In the genomic region with DNA sequence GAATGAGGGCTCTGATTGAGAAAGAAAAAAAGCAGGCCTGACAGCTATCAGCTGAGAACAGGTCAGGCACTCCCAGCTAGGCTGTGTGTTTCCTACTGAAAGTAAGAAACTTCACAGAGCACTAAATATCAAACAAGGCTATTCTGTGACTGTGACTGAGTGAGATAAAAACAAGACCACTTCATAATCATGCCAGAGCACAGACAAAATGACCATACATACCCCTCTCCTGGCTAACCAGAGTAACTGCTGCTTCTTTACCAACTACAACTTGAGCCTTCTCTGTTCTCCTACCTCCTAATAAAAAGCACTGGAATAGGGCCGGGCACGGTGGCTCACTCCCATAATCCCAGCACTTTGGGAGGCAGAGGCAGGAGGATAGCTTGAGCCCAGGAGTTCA, we compare ENCODE assay signal across 11 cellular contexts. TPM values are rescaled to one million over a fixed set of nuclear protein-coding genes. Genes with fewer than 3 reads are reported as not detected.
DNase-seq lines count a peak whose midpoint lies in the region; ATAC-seq, FAIRE-seq and TF ChIP-seq lines count a peak whose summit lies in the region.
"Had no signal": no experiment of that assay in that cellular context is flagged by ENCODE, and none has a peak within 500 bp of the region (broad histone marks: within the 10 kb centered on the region; RNA-seq: fewer than 3 reads in every experiment).

No MANE protein-coding gene starts in this region.

- CTCF ChIA-PET in CD4-positive, alpha-beta memory T cell (lab: Charles Lee; ENCODE audit: partially characterized antibody) = interaction anchor here (1.3 to 1.4 kb wide), 2 partner anchors 8 to 152 kb away, joined by 3 to 5 read pairs; no protein-coding TSS in a partner anchor
- CTCF ChIA-PET in HepG2 (lab: Yijun Ruan, JAX; ENCODE audit: low intra/inter-chr PET ratio, low total read pairs) = interaction anchor here (1.5 kb wide), 1 partner anchor 152 kb away, joined by 14 read pairs; no protein-coding TSS in a partner anchor

- H3K27ac ChIP-seq in CD4-positive, alpha-beta memory T cell (ENCODE audit: low read depth, low read length) = no peak overlapping the region
- no peak overlapping the region for H3K27ac ChIP-seq in H9 (ENCODE audit: insufficient read length, low read depth, low read length)
- no peak overlapping the region for H3K27ac ChIP-seq in VCaP
- H3K27ac ChIP-seq in HepG2 (ENCODE audit: extremely low read length, insufficient read depth, low read length) = no peak overlapping the region
- H3K27ac ChIP-seq: skin epidermis had no signal

- H3K9me3 ChIP-seq in CD4-positive, alpha-beta memory T cell (ENCODE audit: control insufficient read depth in 1 of 2, low read length in 2 of 2) = no peaks in the 10 kb centered on the region
- H3K9me3 ChIP-seq in H9 (ENCODE audit: control insufficient read depth, low read depth, low read length) (no peaks in the 10 kb centered on the region), HepG2 (ENCODE audit: low read length) (no peaks in the 10 kb centered on the region)

- H3K27me3 Mint-ChIP-seq in CD4-positive, alpha-beta memory T cell = no peaks in the 10 kb centered on the region
- peaks cover 7% of the 10 kb centered on the region for H3K27me3 Mint-ChIP-seq in H9 (ENCODE audit: low read depth)

- WGBS in H9 (ENCODE audit: extremely low coverage, insufficient read length, low lambda C conversion rate) = no CpG with 5 or more reads among the region's 2 CpGs
- 64% methylated on average over 2 of the region's 2 CpGs for whole genome bisulfite sequencing in HepG2 (ENCODE audit: low lambda C conversion rate)

- peak; percentile 41; the same call in 2 of the 3 replicates for TF ChIP-seq CTCF in H9 (conservative IDR thresholded peaks at IDR 0.05)
- peak; percentile 31; the same call in 1 of the 2 replicates for TF ChIP-seq CTCF in VCaP (conservative IDR thresholded peaks at IDR 0.05)
- TF ChIP-seq CTCF in HepG2 (CRISPR knock-in tag; IDR thresholded peaks at IDR 0.05) = peak; percentile 64

- H2BK12ac ChIP-seq in H9 (ENCODE audit: insufficient read length, low read depth, low read length) = no peak overlapping the region

- no peaks in the 10 kb centered on the region for H3K27me3 ChIP-seq in CD4-positive, alpha-beta memory T cell (ENCODE audit: insufficient read depth, low read length)
- H3K27me3 ChIP-seq in H9 (ENCODE audit: insufficient read depth, low read length) (no peaks in the 10 kb centered on the region), HepG2 (ENCODE audit: control insufficient read depth in 1 of 2, insufficient read depth in 2 of 2, low read length in 2 of 2) (peaks cover 2 to 10% of the 10 kb centered on the region in 2 experiments; a peak in 1 of 5 replicates)

- H3K9ac ChIP-seq in H9 (ENCODE audit: extremely low read depth, insufficient read length, low read length) (no peak overlapping the region), HepG2 (ENCODE audit: insufficient read depth, low read depth, low read length) (no peak overlapping the region)

- ATAC-seq in HepG2 (peak; percentile 95), HG03439 (IDR thresholded peaks at IDR 0.05; ENCODE audit: unreplicated experiment) (no peak), HG03039 (IDR thresholded peaks at IDR 0.05; ENCODE audit: unreplicated experiment) (no peak), GM18870 (IDR thresholded peaks at IDR 0.05; ENCODE audit: unreplicated experiment) (no peak)

- no peak overlapping the region for H3K4me3 ChIP-seq in CD4-positive, alpha-beta memory T cell (ENCODE audit: low read length in 2 of 2)
- H3K4me3 ChIP-seq in HepG2 (replicated peaks in 1 of 3; ENCODE audit: insufficient read depth in 1 of 3, low read depth in 2 of 3, low read length in 3 of 3) = no peak overlapping the region
- H3K4me3 ChIP-seq: skin epidermis had no signal

- TF ChIP-seq POLR2A in HepG2 (IDR thresholded peaks at IDR 0.05; ENCODE audit: insufficient read depth in 1 of 2, low read depth in 2 of 2, low read length in 2 of 2) = no peak

- H3K4me1 Mint-ChIP-seq in CD4-positive, alpha-beta memory T cell = peaks cover 0 to 3% (median 0%) of the 10 kb centered on the region in 4 donors
- peaks cover 4 to 7% of the 10 kb centered on the region in 2 experiments; a peak in 2 of 4 replicates for H3K4me1 Mint-ChIP-seq in H9

- no peak overlapping the region for H3K14ac ChIP-seq in H9 (ENCODE audit: insufficient read depth, low read length)

- H3K4me3 Mint-ChIP-seq in CD4-positive, alpha-beta memory T cell = no peak overlapping the region
- H3K4me3 Mint-ChIP-seq in H9 = no peak overlapping the region

- no peaks in the 10 kb centered on the region for H3K4me1 ChIP-seq in CD4-positive, alpha-beta memory T cell (ENCODE audit: insufficient read depth, low read length)
- H3K4me1 ChIP-seq in H9 (ENCODE audit: insufficient read depth, low read length) (peaks cover 2% of the 10 kb centered on the region; the same call in 1 of the 2 replicates), HepG2 (ENCODE audit: insufficient read depth, low read length) (peaks cover 21% of the 10 kb centered on the region)

- H3K23ac ChIP-seq in H9 (ENCODE audit: insufficient read length, low read depth, low read length) = no peak overlapping the region

- no peaks in the 10 kb centered on the region for H3K36me3 ChIP-seq in CD4-positive, alpha-beta memory T cell (ENCODE audit: insufficient read depth, low read length)
- H3K36me3 ChIP-seq in HepG2 (replicated peaks in 1 of 2; ENCODE audit: control insufficient read depth in 1 of 2, insufficient read depth in 2 of 2, low read length in 2 of 2) = no peaks in the 10 kb centered on the region

- H3K79me2 ChIP-seq in H9 (ENCODE audit: insufficient read depth, low read length) (no peaks in the 10 kb centered on the region), HepG2 (ENCODE audit: insufficient read depth, low read length) (no peaks in the 10 kb centered on the region)

- H2BK20ac ChIP-seq in H9 (ENCODE audit: low read depth, low read length, poor library complexity, severe bottlenecking) = no peak overlapping the region

- H3K18ac ChIP-seq in H9 (ENCODE audit: insufficient read length, low read depth, low read length) = no peak overlapping the region

- no peak overlapping the region for H2BK120ac ChIP-seq in H9 (ENCODE audit: low read depth, low read length, poor library complexity, severe bottlenecking)

- H4K8ac ChIP-seq in H9 (replicated peaks; ENCODE audit: insufficient read length, low read depth, low read length) = no peak overlapping the region

- no peak overlapping the region for H2AK5ac ChIP-seq in H9 (ENCODE audit: insufficient read length, low read length)

- no peak overlapping the region for H4K5ac ChIP-seq in H9 (ENCODE audit: insufficient read length, low read depth, low read length)

- H3K56ac ChIP-seq in H9 (ENCODE audit: insufficient read length, low read depth, low read length) = no peak overlapping the region

- TF ChIP-seq EP300 in HepG2 (IDR thresholded peaks at IDR 0.05; ENCODE audit: low read depth in 2 of 2, low read length in 2 of 2) = no peak
- no peak for TF ChIP-seq EP300 in HepG2 (CRISPR knock-in tag; IDR thresholded peaks at IDR 0.05; ENCODE audit: borderline replicate concordance)

- intact Hi-C loops in CD4-positive, alpha-beta memory T cell (cut with micrococcal nuclease) = no loop called here
- intact Hi-C loops in HepG2 (cut with micrococcal nuclease; ENCODE audit: unreplicated experiment) = loop anchor here (1.0 kb wide), 1 partner anchor 152 kb away; no protein-coding TSS in a partner anchor

- no peaks in the 10 kb centered on the region for H3K23me2 ChIP-seq in H9 (ENCODE audit: insufficient read length, low read depth, low read length, poor library complexity, severe bottlenecking)

- TF ChIP-seq RAD21 in HepG2 (CRISPR knock-in tag; IDR thresholded peaks at IDR 0.05) = peak; percentile 66

- FAIRE-seq in HepG2 (lab: Jason Lieb, UNC) (peak; percentile 75), frontal cortex (lab: Jason Lieb, UNC) (no peak)

- H3K4ac ChIP-seq in H9 (ENCODE audit: low read depth, low read length) = no peak overlapping the region

- no peak overlapping the region for H4K91ac ChIP-seq in H9 (ENCODE audit: insufficient read length, low read depth, low read length)

- H3K27ac Mint-ChIP-seq in CD4-positive, alpha-beta memory T cell = peak overlapping the region in 1 of 7 donors; percentile 13
- no peak overlapping the region for H3K27ac Mint-ChIP-seq in H9

- peak in 3 of 5 donors; percentile 9 to 26 (median 20) for DNase-seq in CD4-positive, alpha-beta memory T cell
- DNase-seq in H9 = no peak
- DNase-seq in HepG2 (ENCODE audit: low spot score) = peak; percentile 52
- DNase-seq in frontal cortex (ENCODE audit: low spot score in 2 of 2) = no peak
- DNase-seq: SHP77 treated with DMSO at 0.1 percent for 48 hours, trophoblast cell had no signal

- peaks cover 0 to 1% (median 0%) of the 10 kb centered on the region in 8 donors for H3K9me3 Mint-ChIP-seq in CD4-positive, alpha-beta memory T cell
- no peaks in the 10 kb centered on the region; a peak in 1 of 5 replicates for H3K9me3 Mint-ChIP-seq in H9

- no peak overlapping the region for H2BK5ac ChIP-seq in H9 (ENCODE audit: insufficient read length, low read length)

- no TSS peak for BruUV-seq in HepG2 (replicated peaks; lab: Mats Ljungman, UMichigan)

- H3K79me1 ChIP-seq in H9 (ENCODE audit: insufficient read depth, low read depth, low read length, poor library complexity, severe bottlenecking) = no peaks in the 10 kb centered on the region

- H4K20me1 ChIP-seq in H9 (ENCODE audit: control insufficient read depth, insufficient read depth, insufficient read length) = no peaks in the 10 kb centered on the region
- H4K20me1 ChIP-seq in HepG2 (ENCODE audit: insufficient read depth, low read length) = no peaks in the 10 kb centered on the region

- H3K36me3 Mint-ChIP-seq in CD4-positive, alpha-beta memory T cell = no peaks in the 10 kb centered on the region
- no peaks in the 10 kb centered on the region for H3K36me3 Mint-ChIP-seq in H9 (ENCODE audit: insufficient read depth in 1 of 3, low read depth in 3 of 3)

- no peak overlapping the region for H3K4me2 ChIP-seq in H9 (ENCODE audit: insufficient read depth, insufficient read length, low read length)
- H3K4me2 ChIP-seq in HepG2 (ENCODE audit: low read depth, low read length) = peak overlapping the region; percentile 18; the same call in 1 of the 2 replicates

- no peak overlapping the region for H3T11ph ChIP-seq in H9 (ENCODE audit: low read length)

- H2BK15ac ChIP-seq in H9 (ENCODE audit: low read depth, low read length) = no peak overlapping the region

- no peak overlapping the region for H2AFZ ChIP-seq in H9 (ENCODE audit: low read length)
- H2AFZ ChIP-seq in HepG2 (ENCODE audit: low read length) = no peak overlapping the region

- in situ Hi-C loops in HepG2 (cut with HindIII; ENCODE audit: extremely low pct_ligation_motif_present, low pct_unique_long_range_greater_than_20kb) = no loop called here

- POLR2A ChIA-PET in CD4-positive, alpha-beta memory T cell (lab: Charles Lee; ENCODE audit: partially characterized antibody) = interaction anchor here (1.1 kb wide), 1 partner anchor 37 kb away, joined by 3 read pairs; no protein-coding TSS in a partner anchor
- POLR2A ChIA-PET in HepG2 (lab: Yijun Ruan, JAX) = no interaction called here

RNA-seq across cellular contexts. Expression of a gene that starts 6.8 kb away (rescaled TPM):
- not detected for total RNA-seq in CD4-positive, alpha-beta memory T cell
- polyA plus RNA-seq in CD4-positive, alpha-beta memory T cell = under 1 TPM in 1 of 2 donors, not detected in 1; 0.08 TPM
- total RNA-seq in H9 (2021) = 0.15 and 0.18 TPM in 2 replicates
- total RNA-seq in HepG2 (2016; rRNA removed; fragmentation: Illumina TruSeq; extraction: Trizol) = not detected in 2 replicates
- not detected in 2 replicates for total RNA-seq in HepG2 (2016; cell fraction: cytosol; rRNA removed; fragmentation: Illumina TruSeq; extraction: Trizol; ENCODE audit: low read depth)
- total RNA-seq in HepG2 (2016; cell fraction: insoluble cytoplasmic fraction; rRNA removed; fragmentation: Illumina TruSeq; extraction: Trizol) = not detected in 2 replicates
- total RNA-seq in HepG2 (2016; cell fraction: membrane; rRNA removed; fragmentation: Illumina TruSeq; extraction: Trizol) = not detected in 2 replicates
- total RNA-seq in HepG2 (2016; cell fraction: nucleus; rRNA removed; fragmentation: Illumina TruSeq; extraction: Trizol) = not detected in 2 replicates
- polyA plus RNA-seq in HepG2 (2011; rRNA removed) = 0.04 and 0.12 TPM in 2 replicates
- polyA plus RNA-seq in HepG2 (2011; cell fraction: cytosol; rRNA removed) = 0.04 and 0.08 TPM in 2 replicates
- not detected in 2 replicates for polyA plus RNA-seq in HepG2 (2011; cell fraction: nucleus; rRNA removed)
- polyA plus RNA-seq in HepG2 (2012) = 0.05 and 0.07 TPM in 2 replicates
- polyA plus RNA-seq in HepG2 (2016; cell fraction: cytosol; fragmentation: Illumina TruSeq; extraction: Trizol; ENCODE audit: low read depth) = not detected in 2 replicates
- not detected in 2 replicates for polyA plus RNA-seq in HepG2 (2016; cell fraction: insoluble cytoplasmic fraction; fragmentation: Illumina TruSeq; extraction: Trizol; ENCODE audit: low read depth)
- polyA plus RNA-seq in HepG2 (2016; cell fraction: membrane; fragmentation: Illumina TruSeq; extraction: Trizol; ENCODE audit: low read depth) = not detected in 2 replicates
- polyA plus RNA-seq in HepG2 (2016; cell fraction: nucleus; fragmentation: Illumina TruSeq; extraction: Trizol; ENCODE audit: insufficient read depth, low read depth) = not detected in 2 replicates
- polyA minus RNA-seq in HepG2 (2011; rRNA and poly(A)+ RNA removed; ENCODE audit: low replicate concordance) = not detected in 2 replicates
- not detected in 2 replicates for polyA minus RNA-seq in HepG2 (2011; cell fraction: cytosol; rRNA and poly(A)+ RNA removed)
- polyA minus RNA-seq in HepG2 (2011; cell fraction: nucleus; rRNA and poly(A)+ RNA removed) = not detected in 2 replicates
- not detected for total RNA-seq in frontal cortex

RNA-seq across cellular contexts. Expression of a gene that starts 35.5 kb away (rescaled TPM):
- 10 to 100 TPM; 57.0 to 62.8 TPM for total RNA-seq in CD4-positive, alpha-beta memory T cell
- 10 to 100 TPM; 10.9 to 15.9 TPM for polyA plus RNA-seq in CD4-positive, alpha-beta memory T cell
- total RNA-seq in H9 (2021) (17.6 and 18.4 TPM in 2 replicates), HepG2 (2016; rRNA removed; fragmentation: Illumina TruSeq; extraction: Trizol) (9.1 and 16.4 TPM in 2 replicates), frontal cortex (10.2 TPM)
- 2.8 and 3.8 TPM in 2 replicates for total RNA-seq in HepG2 (2016; cell fraction: cytosol; rRNA removed; fragmentation: Illumina TruSeq; extraction: Trizol; ENCODE audit: low read depth)
- 9.2 and 15.3 TPM in 2 replicates for total RNA-seq in HepG2 (2016; cell fraction: insoluble cytoplasmic fraction; rRNA removed; fragmentation: Illumina TruSeq; extraction: Trizol)
- 5.5 and 6.0 TPM in 2 replicates for total RNA-seq in HepG2 (2016; cell fraction: membrane; rRNA removed; fragmentation: Illumina TruSeq; extraction: Trizol)
- 18.6 and 21.3 TPM in 2 replicates for total RNA-seq in HepG2 (2016; cell fraction: nucleus; rRNA removed; fragmentation: Illumina TruSeq; extraction: Trizol)
- polyA plus RNA-seq in HepG2 (2011; rRNA removed) = 30.4 and 35.0 TPM in 2 replicates
- 23.7 and 28.2 TPM in 2 replicates for polyA plus RNA-seq in HepG2 (2011; cell fraction: cytosol; rRNA removed)
- polyA plus RNA-seq in HepG2 (2011; cell fraction: nucleus; rRNA removed) = 33.3 and 38.3 TPM in 2 replicates
- 18.7 and 23.0 TPM in 2 replicates for polyA plus RNA-seq in HepG2 (2012)
- 2.6 and 3.2 TPM in 2 replicates for polyA plus RNA-seq in HepG2 (2016; cell fraction: cytosol; fragmentation: Illumina TruSeq; extraction: Trizol; ENCODE audit: low read depth)
- polyA plus RNA-seq in HepG2 (2016; cell fraction: insoluble cytoplasmic fraction; fragmentation: Illumina TruSeq; extraction: Trizol; ENCODE audit: low read depth) = 11.1 TPM in 2 replicates
- polyA plus RNA-seq in HepG2 (2016; cell fraction: membrane; fragmentation: Illumina TruSeq; extraction: Trizol; ENCODE audit: low read depth) = 3.3 and 3.5 TPM in 2 replicates
- 49.0 and 49.2 TPM in 2 replicates for polyA plus RNA-seq in HepG2 (2016; cell fraction: nucleus; fragmentation: Illumina TruSeq; extraction: Trizol; ENCODE audit: insufficient read depth, low read depth)
- polyA minus RNA-seq in HepG2 (2011; rRNA and poly(A)+ RNA removed; ENCODE audit: low replicate concordance) = 23.9 and 31.6 TPM in 2 replicates
- polyA minus RNA-seq in HepG2 (2011; cell fraction: cytosol; rRNA and poly(A)+ RNA removed) = 10.4 and 12.6 TPM in 2 replicates
- 25.0 and 37.0 TPM in 2 replicates for polyA minus RNA-seq in HepG2 (2011; cell fraction: nucleus; rRNA and poly(A)+ RNA removed)

RNA-seq across cellular contexts. Expression of a gene that starts 44.9 kb away (rescaled TPM):
- total RNA-seq in CD4-positive, alpha-beta memory T cell = 100 to 1,000 TPM; 102 to 105 TPM
- polyA plus RNA-seq in CD4-positive, alpha-beta memory T cell = 100 to 1,000 TPM; 154 to 305 TPM
- 50.4 and 54.7 TPM in 2 replicates for total RNA-seq in H9 (2021)
- total RNA-seq in HepG2 (2016; rRNA removed; fragmentation: Illumina TruSeq; extraction: Trizol) = 52.1 and 79.1 TPM in 2 replicates
- 14.1 and 14.2 TPM in 2 replicates for total RNA-seq in HepG2 (2016; cell fraction: cytosol; rRNA removed; fragmentation: Illumina TruSeq; extraction: Trizol; ENCODE audit: low read depth)
- 57.3 and 82.0 TPM in 2 replicates for total RNA-seq in HepG2 (2016; cell fraction: insoluble cytoplasmic fraction; rRNA removed; fragmentation: Illumina TruSeq; extraction: Trizol)
- 39.7 and 45.8 TPM in 2 replicates for total RNA-seq in HepG2 (2016; cell fraction: membrane; rRNA removed; fragmentation: Illumina TruSeq; extraction: Trizol)
- total RNA-seq in HepG2 (2016; cell fraction: nucleus; rRNA removed; fragmentation: Illumina TruSeq; extraction: Trizol) = 25.0 and 25.1 TPM in 2 replicates
- polyA plus RNA-seq in HepG2 (2011; rRNA removed) = 35.2 and 39.9 TPM in 2 replicates
- polyA plus RNA-seq in HepG2 (2011; cell fraction: cytosol; rRNA removed) = 30.0 and 36.6 TPM in 2 replicates
- polyA plus RNA-seq in HepG2 (2011; cell fraction: nucleus; rRNA removed) = 17.1 and 20.4 TPM in 2 replicates
- polyA plus RNA-seq in HepG2 (2012) = 43.4 and 46.6 TPM in 2 replicates
- polyA plus RNA-seq in HepG2 (2016; cell fraction: cytosol; fragmentation: Illumina TruSeq; extraction: Trizol; ENCODE audit: low read depth) = 7.3 and 12.1 TPM in 2 replicates
- 70.8 and 81.5 TPM in 2 replicates for polyA plus RNA-seq in HepG2 (2016; cell fraction: insoluble cytoplasmic fraction; fragmentation: Illumina TruSeq; extraction: Trizol; ENCODE audit: low read depth)
- polyA plus RNA-seq in HepG2 (2016; cell fraction: membrane; fragmentation: Illumina TruSeq; extraction: Trizol; ENCODE audit: low read depth) = 23.8 and 31.2 TPM in 2 replicates
- 36.5 and 38.4 TPM in 2 replicates for polyA plus RNA-seq in HepG2 (2016; cell fraction: nucleus; fragmentation: Illumina TruSeq; extraction: Trizol; ENCODE audit: insufficient read depth, low read depth)
- 13.7 and 15.1 TPM in 2 replicates for polyA minus RNA-seq in HepG2 (2011; rRNA and poly(A)+ RNA removed; ENCODE audit: low replicate concordance)
- 19.8 and 21.2 TPM in 2 replicates for polyA minus RNA-seq in HepG2 (2011; cell fraction: cytosol; rRNA and poly(A)+ RNA removed)
- polyA minus RNA-seq in HepG2 (2011; cell fraction: nucleus; rRNA and poly(A)+ RNA removed) = 6.7 and 13.2 TPM in 2 replicates
- 73.4 TPM for total RNA-seq in frontal cortex

RNA-seq across cellular contexts. Expression of a gene that starts 53.0 kb away (rescaled TPM):
- total RNA-seq in CD4-positive, alpha-beta memory T cell = 100 to 1,000 TPM; 211 to 215 TPM
- polyA plus RNA-seq in CD4-positive, alpha-beta memory T cell = 10 to 100 TPM; 72.7 to 72.9 TPM
- 1.9 and 2.0 TPM in 2 replicates for total RNA-seq in H9 (2021)
- total RNA-seq in HepG2 (2016; rRNA removed; fragmentation: Illumina TruSeq; extraction: Trizol) = 2.9 and 4.3 TPM in 2 replicates
- 1.1 and 1.8 TPM in 2 replicates for total RNA-seq in HepG2 (2016; cell fraction: cytosol; rRNA removed; fragmentation: Illumina TruSeq; extraction: Trizol; ENCODE audit: low read depth)
- total RNA-seq in HepG2 (2016; cell fraction: insoluble cytoplasmic fraction; rRNA removed; fragmentation: Illumina TruSeq; extraction: Trizol) = 4.0 and 5.3 TPM in 2 replicates
- 1.1 and 2.7 TPM in 2 replicates for total RNA-seq in HepG2 (2016; cell fraction: membrane; rRNA removed; fragmentation: Illumina TruSeq; extraction: Trizol)
- total RNA-seq in HepG2 (2016; cell fraction: nucleus; rRNA removed; fragmentation: Illumina TruSeq; extraction: Trizol) = 10.3 and 12.7 TPM in 2 replicates
- 5.0 and 6.3 TPM in 2 replicates for polyA plus RNA-seq in HepG2 (2011; rRNA removed)
- polyA plus RNA-seq in HepG2 (2011; cell fraction: cytosol; rRNA removed) = 2.3 and 3.7 TPM in 2 replicates
- 12.9 and 22.9 TPM in 2 replicates for polyA plus RNA-seq in HepG2 (2011; cell fraction: nucleus; rRNA removed)
- 3.7 and 5.2 TPM in 2 replicates for polyA plus RNA-seq in HepG2 (2012)
- 0.26 and 0.36 TPM in 2 replicates for polyA plus RNA-seq in HepG2 (2016; cell fraction: cytosol; fragmentation: Illumina TruSeq; extraction: Trizol; ENCODE audit: low read depth)
- polyA plus RNA-seq in HepG2 (2016; cell fraction: insoluble cytoplasmic fraction; fragmentation: Illumina TruSeq; extraction: Trizol; ENCODE audit: low read depth) = 1.9 and 2.2 TPM in 2 replicates
- polyA plus RNA-seq in HepG2 (2016; cell fraction: membrane; fragmentation: Illumina TruSeq; extraction: Trizol; ENCODE audit: low read depth) = 0.65 and 0.73 TPM in 2 replicates
- polyA plus RNA-seq in HepG2 (2016; cell fraction: nucleus; fragmentation: Illumina TruSeq; extraction: Trizol; ENCODE audit: insufficient read depth, low read depth) = 13.4 and 14.1 TPM in 2 replicates
- polyA minus RNA-seq in HepG2 (2011; rRNA and poly(A)+ RNA removed; ENCODE audit: low replicate concordance) = 8.0 and 29.3 TPM in 2 replicates
- polyA minus RNA-seq in HepG2 (2011; cell fraction: cytosol; rRNA and poly(A)+ RNA removed) = 1.1 and 1.4 TPM in 2 replicates
- polyA minus RNA-seq in HepG2 (2011; cell fraction: nucleus; rRNA and poly(A)+ RNA removed) = 10.0 and 27.5 TPM in 2 replicates
- 1.2 TPM for total RNA-seq in frontal cortex

Comparison
In these comparisons a context has a peak if more than half of its experiments do, and no peak if none do; other contexts are left out.
1. DNase-seq: peak in CD4-positive, alpha-beta memory T cell (3 of 5) and HepG2 (single experiment); none in H9 (single experiment) and frontal cortex (0 of 2).
2. Peak in every context shown above with its lines, with median percentiles within 50 percentile points of each other: CTCF ChIP-seq.